Comparison of ENCODE assay signal across 1 cellular context in genomic region chr16:66551362-66551761, GRCh38.
TF ChIP-seq lines count a peak whose summit lies in the region.

No MANE protein-coding gene starts in this region.

TF ChIP-seq in IMR-90, 13 proteins besides CTCF, POLR2A, EP300 and RAD21 (continued from another document):
- no peak for TF ChIP-seq NFE2L2 (IDR thresholded peaks at IDR 0.05; ENCODE audit: low read depth, low read length)
